In the genomic region with DNA sequence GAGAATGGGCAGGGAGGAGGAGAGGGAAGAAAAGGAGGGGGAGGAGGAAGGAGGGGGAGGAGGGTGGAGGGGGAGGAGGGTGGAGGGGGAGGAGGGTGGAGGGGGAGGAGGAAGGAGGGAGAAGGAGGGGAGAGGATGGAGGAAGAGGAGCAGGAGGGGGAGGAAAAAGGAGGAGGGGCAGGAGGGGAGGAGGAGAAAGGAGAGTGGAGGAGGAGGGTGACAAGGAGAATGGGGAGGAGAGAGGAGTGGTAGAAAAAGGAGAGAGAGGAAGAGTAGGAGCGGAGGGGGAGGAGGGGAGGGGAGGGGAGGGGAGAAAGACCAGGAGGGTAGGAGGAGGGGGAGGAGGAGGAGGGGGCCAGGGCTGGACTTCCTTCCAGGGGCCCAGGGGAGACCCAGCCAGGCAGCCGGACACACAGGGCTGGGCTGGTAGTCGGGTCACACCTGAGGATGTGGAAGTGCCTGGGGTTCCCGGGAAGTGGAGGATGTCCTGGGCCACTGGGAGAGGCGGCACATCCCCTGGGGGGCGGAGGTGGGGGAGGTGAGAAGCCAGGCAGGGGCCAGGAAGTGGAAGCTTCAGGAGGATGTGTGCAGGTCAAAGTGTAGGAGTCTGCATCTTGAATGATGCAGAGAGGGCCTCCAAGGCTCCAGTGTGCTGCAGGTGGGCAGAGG, we compare ENCODE assay signal across 1 cellular context.
TF ChIP-seq lines count a peak whose summit lies in the region.

No MANE protein-coding gene starts in this region.

TF ChIP-seq in WTC11, 78 proteins besides CTCF, POLR2A, EP300 and RAD21 (continued from another document and continues in another):
- TF ChIP-seq, protein P1, sequence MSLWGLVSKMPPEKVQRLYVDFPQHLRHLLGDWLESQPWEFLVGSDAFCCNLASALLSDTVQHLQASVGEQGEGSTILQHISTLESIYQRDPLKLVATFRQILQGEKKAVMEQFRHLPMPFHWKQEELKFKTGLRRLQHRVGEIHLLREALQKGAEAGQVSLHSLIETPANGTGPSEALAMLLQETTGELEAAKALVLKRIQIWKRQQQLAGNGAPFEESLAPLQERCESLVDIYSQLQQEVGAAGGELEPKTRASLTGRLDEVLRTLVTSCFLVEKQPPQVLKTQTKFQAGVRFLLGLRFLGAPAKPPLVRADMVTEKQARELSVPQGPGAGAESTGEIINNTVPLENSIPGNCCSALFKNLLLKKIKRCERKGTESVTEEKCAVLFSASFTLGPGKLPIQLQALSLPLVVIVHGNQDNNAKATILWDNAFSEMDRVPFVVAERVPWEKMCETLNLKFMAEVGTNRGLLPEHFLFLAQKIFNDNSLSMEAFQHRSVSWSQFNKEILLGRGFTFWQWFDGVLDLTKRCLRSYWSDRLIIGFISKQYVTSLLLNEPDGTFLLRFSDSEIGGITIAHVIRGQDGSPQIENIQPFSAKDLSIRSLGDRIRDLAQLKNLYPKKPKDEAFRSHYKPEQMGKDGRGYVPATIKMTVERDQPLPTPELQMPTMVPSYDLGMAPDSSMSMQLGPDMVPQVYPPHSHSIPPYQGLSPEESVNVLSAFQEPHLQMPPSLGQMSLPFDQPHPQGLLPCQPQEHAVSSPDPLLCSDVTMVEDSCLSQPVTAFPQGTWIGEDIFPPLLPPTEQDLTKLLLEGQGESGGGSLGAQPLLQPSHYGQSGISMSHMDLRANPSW (CRISPR knock-in tag; conservative IDR thresholded peaks at IDR 0.05; ENCODE audit: low read depth): no peak
- TF ChIP-seq, protein P2, sequence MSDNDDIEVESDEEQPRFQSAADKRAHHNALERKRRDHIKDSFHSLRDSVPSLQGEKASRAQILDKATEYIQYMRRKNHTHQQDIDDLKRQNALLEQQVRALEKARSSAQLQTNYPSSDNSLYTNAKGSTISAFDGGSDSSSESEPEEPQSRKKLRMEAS (CRISPR knock-in tag; IDR thresholded peaks at IDR 0.05): no peak
- TF ChIP-seq ZNF423 (CRISPR knock-in tag; IDR thresholded peaks at IDR 0.05): peak; percentile 61
- TF ChIP-seq TP53 (CRISPR knock-in tag; IDR thresholded peaks at IDR 0.05): no peak
- TF ChIP-seq, protein P3, sequence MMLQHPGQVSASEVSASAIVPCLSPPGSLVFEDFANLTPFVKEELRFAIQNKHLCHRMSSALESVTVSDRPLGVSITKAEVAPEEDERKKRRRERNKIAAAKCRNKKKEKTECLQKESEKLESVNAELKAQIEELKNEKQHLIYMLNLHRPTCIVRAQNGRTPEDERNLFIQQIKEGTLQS (CRISPR knock-in tag; conservative IDR thresholded peaks at IDR 0.05): no peak
- no peak for TF ChIP-seq NR3C1 (CRISPR knock-in tag; conservative IDR thresholded peaks at IDR 0.05; ENCODE audit: low read depth)
- TF ChIP-seq, protein P4, sequence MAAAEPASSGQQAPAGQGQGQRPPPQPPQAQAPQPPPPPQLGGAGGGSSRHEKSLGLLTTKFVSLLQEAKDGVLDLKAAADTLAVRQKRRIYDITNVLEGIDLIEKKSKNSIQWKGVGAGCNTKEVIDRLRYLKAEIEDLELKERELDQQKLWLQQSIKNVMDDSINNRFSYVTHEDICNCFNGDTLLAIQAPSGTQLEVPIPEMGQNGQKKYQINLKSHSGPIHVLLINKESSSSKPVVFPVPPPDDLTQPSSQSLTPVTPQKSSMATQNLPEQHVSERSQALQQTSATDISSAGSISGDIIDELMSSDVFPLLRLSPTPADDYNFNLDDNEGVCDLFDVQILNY (CRISPR knock-in tag; IDR thresholded peaks at IDR 0.05): no peak
- TF ChIP-seq, protein P5, sequence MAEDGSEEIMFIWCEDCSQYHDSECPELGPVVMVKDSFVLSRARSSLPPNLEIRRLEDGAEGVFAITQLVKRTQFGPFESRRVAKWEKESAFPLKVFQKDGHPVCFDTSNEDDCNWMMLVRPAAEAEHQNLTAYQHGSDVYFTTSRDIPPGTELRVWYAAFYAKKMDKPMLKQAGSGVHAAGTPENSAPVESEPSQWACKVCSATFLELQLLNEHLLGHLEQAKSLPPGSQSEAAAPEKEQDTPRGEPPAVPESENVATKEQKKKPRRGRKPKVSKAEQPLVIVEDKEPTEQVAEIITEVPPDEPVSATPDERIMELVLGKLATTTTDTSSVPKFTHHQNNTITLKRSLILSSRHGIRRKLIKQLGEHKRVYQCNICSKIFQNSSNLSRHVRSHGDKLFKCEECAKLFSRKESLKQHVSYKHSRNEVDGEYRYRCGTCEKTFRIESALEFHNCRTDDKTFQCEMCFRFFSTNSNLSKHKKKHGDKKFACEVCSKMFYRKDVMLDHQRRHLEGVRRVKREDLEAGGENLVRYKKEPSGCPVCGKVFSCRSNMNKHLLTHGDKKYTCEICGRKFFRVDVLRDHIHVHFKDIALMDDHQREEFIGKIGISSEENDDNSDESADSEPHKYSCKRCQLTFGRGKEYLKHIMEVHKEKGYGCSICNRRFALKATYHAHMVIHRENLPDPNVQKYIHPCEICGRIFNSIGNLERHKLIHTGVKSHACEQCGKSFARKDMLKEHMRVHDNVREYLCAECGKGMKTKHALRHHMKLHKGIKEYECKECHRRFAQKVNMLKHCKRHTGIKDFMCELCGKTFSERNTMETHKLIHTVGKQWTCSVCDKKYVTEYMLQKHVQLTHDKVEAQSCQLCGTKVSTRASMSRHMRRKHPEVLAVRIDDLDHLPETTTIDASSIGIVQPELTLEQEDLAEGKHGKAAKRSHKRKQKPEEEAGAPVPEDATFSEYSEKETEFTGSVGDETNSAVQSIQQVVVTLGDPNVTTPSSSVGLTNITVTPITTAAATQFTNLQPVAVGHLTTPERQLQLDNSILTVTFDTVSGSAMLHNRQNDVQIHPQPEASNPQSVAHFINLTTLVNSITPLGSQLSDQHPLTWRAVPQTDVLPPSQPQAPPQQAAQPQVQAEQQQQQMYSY (CRISPR knock-in tag; IDR thresholded peaks at IDR 0.05): no peak
- TF ChIP-seq, protein P6, sequence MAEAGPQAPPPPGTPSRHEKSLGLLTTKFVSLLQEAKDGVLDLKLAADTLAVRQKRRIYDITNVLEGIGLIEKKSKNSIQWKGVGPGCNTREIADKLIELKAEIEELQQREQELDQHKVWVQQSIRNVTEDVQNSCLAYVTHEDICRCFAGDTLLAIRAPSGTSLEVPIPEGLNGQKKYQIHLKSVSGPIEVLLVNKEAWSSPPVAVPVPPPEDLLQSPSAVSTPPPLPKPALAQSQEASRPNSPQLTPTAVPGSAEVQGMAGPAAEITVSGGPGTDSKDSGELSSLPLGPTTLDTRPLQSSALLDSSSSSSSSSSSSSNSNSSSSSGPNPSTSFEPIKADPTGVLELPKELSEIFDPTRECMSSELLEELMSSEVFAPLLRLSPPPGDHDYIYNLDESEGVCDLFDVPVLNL (CRISPR knock-in tag; IDR thresholded peaks at IDR 0.05; ENCODE audit: borderline replicate concordance, low read depth): no peak
- TF ChIP-seq, protein P7, sequence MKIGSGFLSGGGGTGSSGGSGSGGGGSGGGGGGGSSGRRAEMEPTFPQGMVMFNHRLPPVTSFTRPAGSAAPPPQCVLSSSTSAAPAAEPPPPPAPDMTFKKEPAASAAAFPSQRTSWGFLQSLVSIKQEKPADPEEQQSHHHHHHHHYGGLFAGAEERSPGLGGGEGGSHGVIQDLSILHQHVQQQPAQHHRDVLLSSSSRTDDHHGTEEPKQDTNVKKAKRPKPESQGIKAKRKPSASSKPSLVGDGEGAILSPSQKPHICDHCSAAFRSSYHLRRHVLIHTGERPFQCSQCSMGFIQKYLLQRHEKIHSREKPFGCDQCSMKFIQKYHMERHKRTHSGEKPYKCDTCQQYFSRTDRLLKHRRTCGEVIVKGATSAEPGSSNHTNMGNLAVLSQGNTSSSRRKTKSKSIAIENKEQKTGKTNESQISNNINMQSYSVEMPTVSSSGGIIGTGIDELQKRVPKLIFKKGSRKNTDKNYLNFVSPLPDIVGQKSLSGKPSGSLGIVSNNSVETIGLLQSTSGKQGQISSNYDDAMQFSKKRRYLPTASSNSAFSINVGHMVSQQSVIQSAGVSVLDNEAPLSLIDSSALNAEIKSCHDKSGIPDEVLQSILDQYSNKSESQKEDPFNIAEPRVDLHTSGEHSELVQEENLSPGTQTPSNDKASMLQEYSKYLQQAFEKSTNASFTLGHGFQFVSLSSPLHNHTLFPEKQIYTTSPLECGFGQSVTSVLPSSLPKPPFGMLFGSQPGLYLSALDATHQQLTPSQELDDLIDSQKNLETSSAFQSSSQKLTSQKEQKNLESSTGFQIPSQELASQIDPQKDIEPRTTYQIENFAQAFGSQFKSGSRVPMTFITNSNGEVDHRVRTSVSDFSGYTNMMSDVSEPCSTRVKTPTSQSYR (CRISPR knock-in tag; IDR thresholded peaks at IDR 0.05): peak; percentile 69; the same call in 1 of the 2 replicates
- TF ChIP-seq ELF4 (CRISPR knock-in tag; IDR thresholded peaks at IDR 0.05; ENCODE audit: low read depth): no peak
- TF ChIP-seq, protein P8, sequence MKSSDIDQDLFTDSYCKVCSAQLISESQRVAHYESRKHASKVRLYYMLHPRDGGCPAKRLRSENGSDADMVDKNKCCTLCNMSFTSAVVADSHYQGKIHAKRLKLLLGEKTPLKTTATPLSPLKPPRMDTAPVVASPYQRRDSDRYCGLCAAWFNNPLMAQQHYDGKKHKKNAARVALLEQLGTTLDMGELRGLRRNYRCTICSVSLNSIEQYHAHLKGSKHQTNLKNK (CRISPR knock-in tag; IDR thresholded peaks at IDR 0.05): no peak
- no peak for TF ChIP-seq NFE2L1 (CRISPR knock-in tag; IDR thresholded peaks at IDR 0.05)
- TF ChIP-seq FOXJ3 (CRISPR knock-in tag; IDR thresholded peaks at IDR 0.05; ENCODE audit: borderline replicate concordance): no peak
- no peak for TF ChIP-seq SMAD4 (CRISPR knock-in tag; IDR thresholded peaks at IDR 0.05)
- no peak for TF ChIP-seq ZBTB21 (CRISPR knock-in tag; IDR thresholded peaks at IDR 0.05; ENCODE audit: borderline replicate concordance)
- TF ChIP-seq, protein P9, sequence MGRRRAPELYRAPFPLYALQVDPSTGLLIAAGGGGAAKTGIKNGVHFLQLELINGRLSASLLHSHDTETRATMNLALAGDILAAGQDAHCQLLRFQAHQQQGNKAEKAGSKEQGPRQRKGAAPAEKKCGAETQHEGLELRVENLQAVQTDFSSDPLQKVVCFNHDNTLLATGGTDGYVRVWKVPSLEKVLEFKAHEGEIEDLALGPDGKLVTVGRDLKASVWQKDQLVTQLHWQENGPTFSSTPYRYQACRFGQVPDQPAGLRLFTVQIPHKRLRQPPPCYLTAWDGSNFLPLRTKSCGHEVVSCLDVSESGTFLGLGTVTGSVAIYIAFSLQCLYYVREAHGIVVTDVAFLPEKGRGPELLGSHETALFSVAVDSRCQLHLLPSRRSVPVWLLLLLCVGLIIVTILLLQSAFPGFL (CRISPR knock-in tag; IDR thresholded peaks at IDR 0.05; ENCODE audit: borderline replicate concordance): no peak
- no peak for TF ChIP-seq TEAD4 (CRISPR knock-in tag; IDR thresholded peaks at IDR 0.05)
- TF ChIP-seq ZNF121 (CRISPR knock-in tag; IDR thresholded peaks at IDR 0.05): no peak
- TF ChIP-seq JUN (CRISPR knock-in tag; IDR thresholded peaks at IDR 0.05): no peak
- TF ChIP-seq CBFB (CRISPR knock-in tag; IDR thresholded peaks at IDR 0.05; ENCODE audit: low read depth): 0 out of 2 replicates have a peak, but pooled peaks have one; percentile 80
- no peak for TF ChIP-seq ATF1 (CRISPR knock-in tag; IDR thresholded peaks at IDR 0.05)
- TF ChIP-seq RELA (CRISPR knock-in tag; IDR thresholded peaks at IDR 0.05; ENCODE audit: borderline replicate concordance): no peak
- no peak for TF ChIP-seq NR2C2 (CRISPR knock-in tag; IDR thresholded peaks at IDR 0.05)
- peak; percentile 86 for TF ChIP-seq ZNF263 (CRISPR knock-in tag; IDR thresholded peaks at IDR 0.05; ENCODE audit: low read depth)
- no peak for TF ChIP-seq MYBL2 (CRISPR knock-in tag; IDR thresholded peaks at IDR 0.05)
- TF ChIP-seq KAT7 (CRISPR knock-in tag; IDR thresholded peaks at IDR 0.05; ENCODE audit: borderline replicate concordance): no peak
- TF ChIP-seq, protein P10, sequence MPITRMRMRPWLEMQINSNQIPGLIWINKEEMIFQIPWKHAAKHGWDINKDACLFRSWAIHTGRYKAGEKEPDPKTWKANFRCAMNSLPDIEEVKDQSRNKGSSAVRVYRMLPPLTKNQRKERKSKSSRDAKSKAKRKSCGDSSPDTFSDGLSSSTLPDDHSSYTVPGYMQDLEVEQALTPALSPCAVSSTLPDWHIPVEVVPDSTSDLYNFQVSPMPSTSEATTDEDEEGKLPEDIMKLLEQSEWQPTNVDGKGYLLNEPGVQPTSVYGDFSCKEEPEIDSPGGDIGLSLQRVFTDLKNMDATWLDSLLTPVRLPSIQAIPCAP (CRISPR knock-in tag; IDR thresholded peaks at IDR 0.05): no peak
- TF ChIP-seq, protein P11, sequence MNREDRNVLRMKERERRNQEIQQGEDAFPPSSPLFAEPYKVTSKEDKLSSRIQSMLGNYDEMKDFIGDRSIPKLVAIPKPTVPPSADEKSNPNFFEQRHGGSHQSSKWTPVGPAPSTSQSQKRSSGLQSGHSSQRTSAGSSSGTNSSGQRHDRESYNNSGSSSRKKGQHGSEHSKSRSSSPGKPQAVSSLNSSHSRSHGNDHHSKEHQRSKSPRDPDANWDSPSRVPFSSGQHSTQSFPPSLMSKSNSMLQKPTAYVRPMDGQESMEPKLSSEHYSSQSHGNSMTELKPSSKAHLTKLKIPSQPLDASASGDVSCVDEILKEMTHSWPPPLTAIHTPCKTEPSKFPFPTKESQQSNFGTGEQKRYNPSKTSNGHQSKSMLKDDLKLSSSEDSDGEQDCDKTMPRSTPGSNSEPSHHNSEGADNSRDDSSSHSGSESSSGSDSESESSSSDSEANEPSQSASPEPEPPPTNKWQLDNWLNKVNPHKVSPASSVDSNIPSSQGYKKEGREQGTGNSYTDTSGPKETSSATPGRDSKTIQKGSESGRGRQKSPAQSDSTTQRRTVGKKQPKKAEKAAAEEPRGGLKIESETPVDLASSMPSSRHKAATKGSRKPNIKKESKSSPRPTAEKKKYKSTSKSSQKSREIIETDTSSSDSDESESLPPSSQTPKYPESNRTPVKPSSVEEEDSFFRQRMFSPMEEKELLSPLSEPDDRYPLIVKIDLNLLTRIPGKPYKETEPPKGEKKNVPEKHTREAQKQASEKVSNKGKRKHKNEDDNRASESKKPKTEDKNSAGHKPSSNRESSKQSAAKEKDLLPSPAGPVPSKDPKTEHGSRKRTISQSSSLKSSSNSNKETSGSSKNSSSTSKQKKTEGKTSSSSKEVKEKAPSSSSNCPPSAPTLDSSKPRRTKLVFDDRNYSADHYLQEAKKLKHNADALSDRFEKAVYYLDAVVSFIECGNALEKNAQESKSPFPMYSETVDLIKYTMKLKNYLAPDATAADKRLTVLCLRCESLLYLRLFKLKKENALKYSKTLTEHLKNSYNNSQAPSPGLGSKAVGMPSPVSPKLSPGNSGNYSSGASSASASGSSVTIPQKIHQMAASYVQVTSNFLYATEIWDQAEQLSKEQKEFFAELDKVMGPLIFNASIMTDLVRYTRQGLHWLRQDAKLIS (CRISPR knock-in tag; IDR thresholded peaks at IDR 0.05; ENCODE audit: borderline replicate concordance): no peak
- no peak for TF ChIP-seq FOXK1 (CRISPR knock-in tag; IDR thresholded peaks at IDR 0.05)
- TF ChIP-seq SP1 (CRISPR knock-in tag; conservative IDR thresholded peaks at IDR 0.05): 0 out of 2 replicates have a peak, but pooled peaks have one; percentile 38
- TF ChIP-seq, protein P12, sequence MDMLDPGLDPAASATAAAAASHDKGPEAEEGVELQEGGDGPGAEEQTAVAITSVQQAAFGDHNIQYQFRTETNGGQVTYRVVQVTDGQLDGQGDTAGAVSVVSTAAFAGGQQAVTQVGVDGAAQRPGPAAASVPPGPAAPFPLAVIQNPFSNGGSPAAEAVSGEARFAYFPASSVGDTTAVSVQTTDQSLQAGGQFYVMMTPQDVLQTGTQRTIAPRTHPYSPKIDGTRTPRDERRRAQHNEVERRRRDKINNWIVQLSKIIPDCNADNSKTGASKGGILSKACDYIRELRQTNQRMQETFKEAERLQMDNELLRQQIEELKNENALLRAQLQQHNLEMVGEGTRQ (CRISPR knock-in tag; IDR thresholded peaks at IDR 0.05): 0 out of 2 replicates have a peak, but pooled peaks have one; percentile 14
- TF ChIP-seq RORB (CRISPR knock-in tag; IDR thresholded peaks at IDR 0.05): no peak
- TF ChIP-seq SMAD3 (CRISPR knock-in tag; IDR thresholded peaks at IDR 0.05; ENCODE audit: borderline replicate concordance): no peak
- no peak for TF ChIP-seq NFYB (CRISPR knock-in tag; conservative IDR thresholded peaks at IDR 0.05; ENCODE audit: low read depth)
- TF ChIP-seq JAZF1 (CRISPR knock-in tag; IDR thresholded peaks at IDR 0.05): no peak
- no peak for TF ChIP-seq ZNF396 (CRISPR knock-in tag; IDR thresholded peaks at IDR 0.05; ENCODE audit: borderline replicate concordance)
